In the genomic region with DNA sequence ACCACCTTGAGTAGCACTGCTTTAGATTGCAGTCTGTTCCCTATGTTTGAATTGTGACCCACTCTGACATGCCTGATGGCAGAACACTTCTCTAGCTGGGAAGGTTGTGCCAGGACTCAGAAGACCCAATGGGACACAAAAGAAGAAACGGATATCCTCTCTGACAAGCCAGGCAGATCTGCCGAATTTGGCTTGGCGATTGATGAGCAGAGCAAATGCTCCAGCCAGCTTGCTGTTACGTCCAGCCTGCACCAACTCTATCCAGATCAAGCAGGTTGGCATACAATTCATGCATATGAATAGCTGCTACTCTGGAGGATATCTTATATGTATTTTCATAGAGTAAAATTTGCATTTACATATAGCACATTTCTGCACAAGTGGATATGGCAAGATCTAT, we compare ENCODE assay signal across 25 cellular contexts.
"Had no signal": no experiment of that assay in that cellular context is flagged by ENCODE, and none has a peak within 500 bp of the region (broad histone marks: within the 10 kb centered on the region; RNA-seq: fewer than 3 reads in every experiment).

No MANE protein-coding gene starts in this region.

- H3K27ac ChIP-seq: breast epithelium, esophagus muscularis mucosa, hepatocyte, left lung, sigmoid colon, upper lobe of right lung had no signal

- H3K36me3 Mint-ChIP-seq: activated naive CD8-positive, alpha-beta T cell treated with anti-CD3 and anti-CD28 coated beads, Interleukin-2, amount 10 ng/mL, durations not matched to agents 7 days and 5 days; immature natural killer cell; naive B cell; WTC11 had no signal

- H3K9me3 Mint-ChIP-seq: activated naive CD8-positive, alpha-beta T cell treated with anti-CD3 and anti-CD28 coated beads, Interleukin-2, amount 10 ng/mL, durations not matched to agents 7 days and 5 days; activated T-cell treated with anti-CD3 and anti-CD28 coated beads, Interleukin-2, amount 50 U/mL, for 4 hours; activated T-helper 2 cell treated with anti-CD3 and anti-CD28 coated beads, Interferon-gamma antibody, Interleukin-2, Interleukin-4, amounts not matched to agents 10 μg/mL and 5 μg/mL and 100 μg/mL, durations not matched to agents 14 hours and 24 hours and 36 hours; central memory CD8-positive, alpha-beta T cell; neural crest cell; stimulated activated naive B cell treated with anti-CD40 and anti-IgM and Interleukin-4, amounts not matched to agents 10 μg/mL and 1 μg/mL and 100 μg/mL, for 72 hours had no signal

- DNase-seq: activated CD4-positive, alpha-beta T cell treated with anti-CD3 and anti-CD28 coated beads, Interleukin-2, amount 50 U/mL, for 4 hours; activated CD8-positive, alpha-beta memory T cell treated with anti-CD3 and anti-CD28 coated beads, Interleukin-2, amount 50 U/mL, for 48 hours; activated naive CD4-positive, alpha-beta T cell treated with Interleukin-2 at 50 U/mL for 16 hours; activated naive CD8-positive, alpha-beta T cell treated with anti-CD3 and anti-CD28 coated beads, Interleukin-2, amount 10 ng/mL, durations not matched to agents 7 days and 5 days; activated T-cell treated with anti-CD3 and anti-CD28 coated beads, Interleukin-2, amount 50 U/mL, for 4 hours; amniotic stem cell; glutamatergic neuron; immature natural killer cell; left lung; naive B cell; retina; sigmoid colon; stimulated activated CD4-positive, alpha-beta T cell treated with anti-CD3 and anti-CD28 coated beads, Interleukin-15, amount 100 ng/mL, for 24 hours; stimulated activated CD8-positive, alpha-beta memory T cell treated with anti-CD3 and anti-CD28 coated beads, Interleukin-4, amount 100 ng/mL, for 48 hours; stimulated activated naive B cell treated with anti-CD40 and anti-IgM and Interleukin-4, amounts not matched to agents 10 μg/mL and 1 μg/mL and 100 μg/mL, for 72 hours; T1000; upper lobe of right lung had no signal

- H3K27me3 ChIP-seq: breast epithelium, esophagus muscularis mucosa, hepatocyte, left lung, sigmoid colon, upper lobe of right lung had no signal

- ATAC-seq: activated T-cell treated with anti-CD3 and anti-CD28 coated beads, Interleukin-2, amount 50 U/mL, for 4 hours; left lung; stimulated activated naive B cell treated with anti-CD40 and anti-IgM and Interleukin-4, amounts not matched to agents 10 μg/mL and 1 μg/mL and 100 μg/mL, for 72 hours; upper lobe of right lung; WTC11 had no signal

- H3K4me1 Mint-ChIP-seq: activated naive CD8-positive, alpha-beta T cell treated with anti-CD3 and anti-CD28 coated beads, Interleukin-2, amount 10 ng/mL, durations not matched to agents 7 days and 5 days; central memory CD8-positive, alpha-beta T cell; immature natural killer cell; naive B cell; neural crest cell; stimulated activated naive B cell treated with anti-CD40 and anti-IgM and Interleukin-4, amounts not matched to agents 10 μg/mL and 1 μg/mL and 100 μg/mL, for 72 hours had no signal

- H3K4me3 Mint-ChIP-seq: activated naive CD8-positive, alpha-beta T cell treated with anti-CD3 and anti-CD28 coated beads, Interleukin-2, amount 10 ng/mL, durations not matched to agents 7 days and 5 days; activated T-cell treated with anti-CD3 and anti-CD28 coated beads, Interleukin-2, amount 50 U/mL, for 4 hours; central memory CD8-positive, alpha-beta T cell; immature natural killer cell; naive B cell; neural crest cell; stimulated activated naive B cell treated with anti-CD40 and anti-IgM and Interleukin-4, amounts not matched to agents 10 μg/mL and 1 μg/mL and 100 μg/mL, for 72 hours; WTC11 had no signal

- H3K27ac Mint-ChIP-seq: activated naive CD8-positive, alpha-beta T cell treated with anti-CD3 and anti-CD28 coated beads, Interleukin-2, amount 10 ng/mL, durations not matched to agents 7 days and 5 days; activated T-helper 2 cell treated with anti-CD3 and anti-CD28 coated beads, Interferon-gamma antibody, Interleukin-2, Interleukin-4, amounts not matched to agents 10 μg/mL and 5 μg/mL and 100 μg/mL, durations not matched to agents 14 hours and 24 hours and 36 hours; immature natural killer cell; naive B cell; progenitor cell of endocrine pancreas; stimulated activated naive B cell treated with anti-CD40 and anti-IgM and Interleukin-4, amounts not matched to agents 10 μg/mL and 1 μg/mL and 100 μg/mL, for 72 hours; WTC11 had no signal
